ENCODE assay signal across 8 cellular contexts in the genomic region with DNA sequence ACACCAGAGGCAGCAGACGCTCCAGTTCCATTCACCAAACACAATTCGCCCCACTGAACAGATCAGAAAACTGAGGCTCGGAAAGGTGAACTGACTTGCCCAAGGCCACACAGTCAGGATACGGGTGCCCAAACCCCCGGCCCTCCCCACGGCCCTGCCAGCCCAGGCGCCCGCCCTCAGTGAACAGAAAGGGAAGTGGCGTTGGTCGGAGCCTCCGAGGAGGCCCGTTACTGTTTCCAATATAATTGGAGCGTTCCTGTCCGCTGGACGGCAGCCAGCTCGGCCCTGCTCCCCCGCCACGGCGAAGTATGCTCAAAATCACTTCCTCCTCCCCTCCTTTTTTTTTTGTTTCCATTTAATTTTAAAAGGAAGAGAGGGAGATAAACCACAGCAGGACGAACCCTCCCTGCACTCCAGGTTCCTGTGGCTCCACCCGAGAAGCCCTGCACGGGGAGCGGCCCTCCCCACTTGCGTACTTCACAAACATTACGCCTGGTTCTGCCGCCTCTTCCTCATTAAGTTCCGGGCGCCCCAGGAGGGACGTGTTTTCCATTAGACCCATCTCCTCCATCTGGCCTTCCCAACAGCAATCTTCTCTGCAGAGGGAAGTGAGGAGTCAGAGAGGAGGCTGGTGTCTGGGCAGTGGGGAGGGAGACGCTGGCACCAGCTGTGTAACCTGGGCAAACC.
DNase-seq lines count a peak whose midpoint lies in the region; ATAC-seq and TF ChIP-seq lines count a peak whose summit lies in the region.

No MANE protein-coding gene starts in this region.

- intact Hi-C loops in naive thymus-derived CD4-positive, alpha-beta T cell (cut with micrococcal nuclease) = no loop called here

- no peak overlapping the region for H2BK120ac ChIP-seq in H9 (ENCODE audit: low read depth, low read length, poor library complexity, severe bottlenecking)

- peak; percentile 70 for ATAC-seq in naive thymus-derived CD4-positive, alpha-beta T cell
- no peak for ATAC-seq in GM18909 (IDR thresholded peaks at IDR 0.05; ENCODE audit: poor library complexity, unreplicated experiment)

- H3K4ac ChIP-seq in H9 (ENCODE audit: low read depth, low read length) = no peak overlapping the region

- no peaks in the 10 kb centered on the region for H3K23me2 ChIP-seq in H9 (ENCODE audit: insufficient read length, low read depth, low read length, poor library complexity, severe bottlenecking)

- H3K4me2 ChIP-seq in H9 (ENCODE audit: insufficient read depth, insufficient read length, low read length) (no peak overlapping the region), OCI-LY1 (ENCODE audit: low read length) (peak overlapping the region; percentile 13; the same call in 1 of the 2 replicates)

- H3K27me3 ChIP-seq in H9 (ENCODE audit: insufficient read depth, low read length) = no peaks in the 10 kb centered on the region
- H3K27me3 ChIP-seq in OCI-LY1 (ENCODE audit: insufficient read depth, low read length) = no peaks in the 10 kb centered on the region
- H3K27me3 ChIP-seq in naive thymus-derived CD4-positive, alpha-beta T cell (ENCODE audit: control insufficient read depth in 2 of 2, insufficient read depth in 2 of 2, low read length in 2 of 2) = no peaks in the 10 kb centered on the region

- no peak overlapping the region for H3K56ac ChIP-seq in H9 (ENCODE audit: insufficient read length, low read depth, low read length)

- H3K14ac ChIP-seq in H9 (ENCODE audit: insufficient read depth, low read length) = peak overlapping the region; percentile 56

- no CpG with 5 or more reads among the region's 30 CpGs for WGBS in H9 (ENCODE audit: extremely low coverage, insufficient read length, low lambda C conversion rate)

- no peak overlapping the region for H3T11ph ChIP-seq in H9 (ENCODE audit: low read length)

- no peak overlapping the region for H3K23ac ChIP-seq in H9 (ENCODE audit: insufficient read length, low read depth, low read length)

- H3K9me3 ChIP-seq in H9 (ENCODE audit: control insufficient read depth, low read depth, low read length) (no peaks in the 10 kb centered on the region), OCI-LY1 (ENCODE audit: low read length) (no peaks in the 10 kb centered on the region)
- H3K9me3 ChIP-seq in naive thymus-derived CD4-positive, alpha-beta T cell (ENCODE audit: control insufficient read depth in 2 of 3, low read length in 3 of 3) = no peaks in the 10 kb centered on the region

- H3K79me2 ChIP-seq in H9 (ENCODE audit: insufficient read depth, low read length) (peaks cover 21% of the 10 kb centered on the region; the same call in 1 of the 2 replicates), OCI-LY1 (ENCODE audit: insufficient read depth, low read length) (no peaks in the 10 kb centered on the region)

- H4K20me1 ChIP-seq in H9 (ENCODE audit: control insufficient read depth, insufficient read depth, insufficient read length) (no peaks in the 10 kb centered on the region), OCI-LY1 (ENCODE audit: insufficient read depth, low read length) (no peaks in the 10 kb centered on the region)

- TF ChIP-seq CTCF in H9 (conservative IDR thresholded peaks at IDR 0.05) (no peak), OCI-LY1 (IDR thresholded peaks at IDR 0.05; ENCODE audit: low read length) (no peak), GM13976 (IDR thresholded peaks at IDR 0.05; ENCODE audit: borderline replicate concordance, control extremely low read depth, extremely low read depth, insufficient read depth, missing control alignments) (no peak)

- peak; percentile 52 for DNase-seq in H9
- peak; percentile 53 for DNase-seq in epidermal melanocyte (ENCODE audit: insufficient read length, low spot score)
- DNase-seq in naive thymus-derived CD4-positive, alpha-beta T cell = no peak
- DNase-seq in activated CD8-positive, alpha-beta memory T cell treated with anti-CD3 and anti-CD28 coated beads, Interleukin-2, amount 50 U/mL, for 48 hours = no peak
- no peak for DNase-seq in GM13976 (ENCODE audit: low spot score)
- DNase-seq in activated CD4-positive, CD25-positive, alpha-beta regulatory T cell (lab: John Stamatoyannopoulos, UW) = no peak

- H2BK5ac ChIP-seq in H9 (ENCODE audit: insufficient read length, low read length) = no peak overlapping the region

- peak overlapping the region in 1 of 2 experiments; percentile 68; a peak in 1 of 5 replicates for H3K4me3 Mint-ChIP-seq in H9
- peak overlapping the region in 7 of 10 donors; percentile 14 to 63 (median 49) for H3K4me3 Mint-ChIP-seq in naive thymus-derived CD4-positive, alpha-beta T cell

- no peak overlapping the region for H3K27ac ChIP-seq in H9 (ENCODE audit: insufficient read length, low read depth, low read length)
- H3K27ac ChIP-seq in OCI-LY1 (ENCODE audit: low read depth, low read length, poor library complexity, severe bottlenecking) = no peak overlapping the region
- H3K27ac ChIP-seq in naive thymus-derived CD4-positive, alpha-beta T cell (ENCODE audit: low read depth, low read length) = no peak overlapping the region

- H2BK20ac ChIP-seq in H9 (ENCODE audit: low read depth, low read length, poor library complexity, severe bottlenecking) = no peak overlapping the region

- H3K18ac ChIP-seq in H9 (ENCODE audit: insufficient read length, low read depth, low read length) = no peak overlapping the region

- peaks cover 9% of the 10 kb centered on the region for H3K79me1 ChIP-seq in H9 (ENCODE audit: insufficient read depth, low read depth, low read length, poor library complexity, severe bottlenecking)

- peaks cover 62 to 89% of the 10 kb centered on the region in 2 experiments for H3K4me1 Mint-ChIP-seq in H9
- H3K4me1 Mint-ChIP-seq in naive thymus-derived CD4-positive, alpha-beta T cell = peaks cover 9 to 84% (median 59%) of the 10 kb centered on the region in 7 donors

- H3K36me3 ChIP-seq in OCI-LY1 (ENCODE audit: insufficient read depth, low read length) = no peaks in the 10 kb centered on the region
- H3K36me3 ChIP-seq in naive thymus-derived CD4-positive, alpha-beta T cell (ENCODE audit: control insufficient read depth in 2 of 3, insufficient read depth in 3 of 3, low read length in 3 of 3) = no peaks in the 10 kb centered on the region

- no peak overlapping the region for H2BK12ac ChIP-seq in H9 (ENCODE audit: insufficient read length, low read depth, low read length)

- H3K9ac ChIP-seq in H9 (ENCODE audit: extremely low read depth, insufficient read length, low read length) (no peak overlapping the region), OCI-LY1 (ENCODE audit: low read length) (no peak overlapping the region)

- H3K9me2 ChIP-seq in OCI-LY1 (ENCODE audit: low read depth, low read length) = no peaks in the 10 kb centered on the region

- H3F3A ChIP-seq in OCI-LY1 (ENCODE audit: insufficient read depth, low read length) = no peaks in the 10 kb centered on the region

- H4K5ac ChIP-seq in H9 (ENCODE audit: insufficient read length, low read depth, low read length) = no peak overlapping the region

- in situ Hi-C loops in GM13976 (cut with MboI; ENCODE audit: low sequenced_read_pairs, unreplicated experiment) = no loop called here

- no peak overlapping the region for H4K8ac ChIP-seq in H9 (replicated peaks; ENCODE audit: insufficient read length, low read depth, low read length)

- no peak overlapping the region for H2AFZ ChIP-seq in H9 (ENCODE audit: low read length)
- no peak overlapping the region for H2AFZ ChIP-seq in OCI-LY1 (ENCODE audit: low read length)

- H2AK5ac ChIP-seq in H9 (ENCODE audit: insufficient read length, low read length) = no peak overlapping the region

- H3K27me3 Mint-ChIP-seq in H9 (ENCODE audit: low read depth) = no peaks in the 10 kb centered on the region
- H3K27me3 Mint-ChIP-seq in naive thymus-derived CD4-positive, alpha-beta T cell = no peaks in the 10 kb centered on the region

- H4K91ac ChIP-seq in H9 (ENCODE audit: insufficient read length, low read depth, low read length) = no peak overlapping the region

- H3K4me1 ChIP-seq in H9 (ENCODE audit: insufficient read depth, low read length) (peaks cover 5% of the 10 kb centered on the region; the same call in 1 of the 2 replicates), OCI-LY1 (ENCODE audit: insufficient read depth, low read length, severe bottlenecking) (peaks cover 5% of the 10 kb centered on the region)
- H3K4me1 ChIP-seq in naive thymus-derived CD4-positive, alpha-beta T cell (ENCODE audit: control insufficient read depth in 2 of 2, insufficient read depth in 2 of 2, low read length in 2 of 2) = peaks cover 0 to 5% of the 10 kb centered on the region in 2 donors

- POLR2A ChIA-PET in naive thymus-derived CD4-positive, alpha-beta T cell (lab: Charles Lee) = interaction anchor here (0.7 to 0.8 kb wide), 2 partner anchors 15 to 23 kb away, joined by 3 read pairs; no protein-coding TSS in a partner anchor

- CTCF ChIA-PET in naive thymus-derived CD4-positive, alpha-beta T cell (lab: Charles Lee) = no interaction called here

- peaks cover 4 to 11% (median 9%) of the 10 kb centered on the region in 3 experiments; a peak in 5 of 7 replicates for H3K36me3 Mint-ChIP-seq in H9 (ENCODE audit: insufficient read depth in 1 of 3, low read depth in 3 of 3)
- H3K36me3 Mint-ChIP-seq in naive thymus-derived CD4-positive, alpha-beta T cell = peaks cover 0 to 5% (median 0%) of the 10 kb centered on the region in 5 donors

- no peak overlapping the region for H3K4me3 ChIP-seq in OCI-LY1 (ENCODE audit: low read depth, low read length, poor library complexity, severe bottlenecking)
- no peak overlapping the region for H3K4me3 ChIP-seq in naive thymus-derived CD4-positive, alpha-beta T cell (ENCODE audit: low read length)

- H3K27ac Mint-ChIP-seq in H9 = peak overlapping the region; percentile 49 to 93 (median 86)
- H3K27ac Mint-ChIP-seq in naive thymus-derived CD4-positive, alpha-beta T cell = peak overlapping the region in 4 of 9 donors; percentile 8 to 65 (median 50)

- H2BK15ac ChIP-seq in H9 (ENCODE audit: low read depth, low read length) = no peak overlapping the region

- H3K9me3 Mint-ChIP-seq in H9 = no peaks in the 10 kb centered on the region; a peak in 1 of 5 replicates
- H3K9me3 Mint-ChIP-seq in naive thymus-derived CD4-positive, alpha-beta T cell = no peaks in the 10 kb centered on the region

Comparison
In these comparisons a context has a peak if more than half of its experiments do, and no peak if none do; other contexts are left out.
1. DNase-seq: peak in H9 (single experiment) and epidermal melanocyte (single experiment); none in naive thymus-derived CD4-positive, alpha-beta T cell (0 of 9), activated CD8-positive, alpha-beta memory T cell treated with anti-CD3 and anti-CD28 coated beads, Interleukin-2, amount 50 U/mL, for 48 hours (single experiment), GM13976 (single experiment) and activated CD4-positive, CD25-positive, alpha-beta regulatory T cell (0 of 4).